9 cellular contexts compared by ENCODE assay signal in the genomic region with DNA sequence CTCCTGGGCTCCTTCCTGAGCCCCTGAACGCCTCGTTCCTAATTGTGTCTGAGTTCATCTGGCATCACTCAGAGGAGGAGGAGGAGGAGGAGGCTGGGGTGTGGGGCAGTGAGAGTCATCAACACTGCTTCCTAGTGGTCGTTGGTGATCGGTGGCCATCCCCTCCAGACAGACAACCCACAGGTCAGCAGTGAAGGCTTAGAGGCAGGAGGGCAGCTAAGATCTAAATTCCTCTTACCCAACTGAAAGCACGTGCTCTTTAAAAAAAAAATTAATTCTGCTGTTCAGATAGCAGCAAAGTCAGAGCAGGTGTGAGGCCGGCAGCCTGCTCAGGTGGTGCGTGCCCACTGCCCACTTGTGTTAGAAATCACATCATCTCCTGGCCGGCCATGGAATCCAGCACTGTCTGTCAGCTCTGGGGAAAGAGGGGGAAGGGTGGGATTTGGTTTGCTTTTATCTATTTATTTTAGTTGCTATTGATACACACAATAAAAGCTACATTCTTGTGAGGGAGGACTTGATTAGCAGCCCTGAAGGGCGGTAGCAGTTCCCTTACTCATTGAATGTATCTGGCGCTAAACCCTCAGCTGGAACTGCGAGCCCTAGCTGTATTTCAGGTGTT. TPM values are rescaled to one million over a fixed set of nuclear protein-coding genes. Genes with fewer than 3 reads are reported as not detected.
DNase-seq lines count a peak whose midpoint lies in the region; ATAC-seq, FAIRE-seq and TF ChIP-seq lines count a peak whose summit lies in the region.
"Had no signal": no experiment of that assay in that cellular context is flagged by ENCODE, and none has a peak within 500 bp of the region (broad histone marks: within the 10 kb centered on the region; RNA-seq: fewer than 3 reads in every experiment).

No MANE protein-coding gene starts in this region.

- H3K36me3 Mint-ChIP-seq in astrocyte (ENCODE audit: low read depth, unreplicated experiment): peaks cover 2% of the 10 kb centered on the region
- peaks cover 5% of the 10 kb centered on the region for H3K36me3 Mint-ChIP-seq in natural killer cell treated with Interleukin-12 subunit alpha and Interleukin-12 subunit beta and Interleukin-15 and Interleukin-18, amount 100 ng/mL, for 72 hours

- peaks cover 13% of the 10 kb centered on the region for H3K4me1 ChIP-seq in astrocyte (ENCODE audit: insufficient read depth, low read length)

- H3K9me3 Mint-ChIP-seq in astrocyte (ENCODE audit: unreplicated experiment): no peaks in the 10 kb centered on the region
- no peaks in the 10 kb centered on the region for H3K9me3 Mint-ChIP-seq in natural killer cell treated with Interleukin-12 subunit alpha and Interleukin-12 subunit beta and Interleukin-15 and Interleukin-18, amount 100 ng/mL, for 72 hours

- H3K27ac ChIP-seq in astrocyte (ENCODE audit: low read depth, low read length): no peak overlapping the region

- DNase-seq in Daoy (ENCODE audit: low read depth) (peak; percentile 28), NCI-H146 treated with DMSO at 0.1 percent for 48 hours (lab: John Stamatoyannopoulos, UW; ENCODE audit: unreplicated experiment) (peak; percentile 28), astrocyte (ENCODE audit: low read depth) (no peak), kidney tubule cell (ENCODE audit: low spot score) (no peak)
- DNase-seq in natural killer cell treated with Interleukin-12 subunit alpha and Interleukin-12 subunit beta and Interleukin-15 and Interleukin-18, amount 100 ng/mL, for 72 hours (ENCODE audit: low spot score): no peak
- DNase-seq in activated CD8-positive, alpha-beta memory T cell treated with anti-CD3 and anti-CD28 coated beads, Interleukin-2, amount 50 U/mL, for 4 hours: no peak
- DNase-seq: heart left ventricle had no signal

- no peaks in the 10 kb centered on the region for H3K9me3 ChIP-seq in astrocyte (ENCODE audit: insufficient read depth, low read depth, low read length)
- H3K9me3 ChIP-seq: heart left ventricle had no signal

- H3K27me3 ChIP-seq in astrocyte (ENCODE audit: insufficient read depth, low read length): no peaks in the 10 kb centered on the region
- H3K27me3 ChIP-seq: heart left ventricle had no signal

- no peak for ATAC-seq in natural killer cell treated with Interleukin-12 subunit alpha and Interleukin-12 subunit beta and Interleukin-15 and Interleukin-18, amount 100 ng/mL, for 72 hours
- ATAC-seq in GM18498 (IDR thresholded peaks at IDR 0.05; ENCODE audit: unreplicated experiment) (no peak), GM18909 (IDR thresholded peaks at IDR 0.05; ENCODE audit: poor library complexity, unreplicated experiment) (no peak)

- no peak for FAIRE-seq in astrocyte (lab: Jason Lieb, UNC)

- peak overlapping the region; percentile 27 for H2AFZ ChIP-seq in astrocyte (ENCODE audit: low read depth, low read length)

- peaks cover 24% of the 10 kb centered on the region for H3K4me1 Mint-ChIP-seq in astrocyte (ENCODE audit: low read depth, unreplicated experiment)
- H3K4me1 Mint-ChIP-seq in natural killer cell treated with Interleukin-12 subunit alpha and Interleukin-12 subunit beta and Interleukin-15 and Interleukin-18, amount 100 ng/mL, for 72 hours (ENCODE audit: low read depth in 2 of 2): peaks cover 21 to 43% of the 10 kb centered on the region in 2 donors

- H3K79me2 ChIP-seq in astrocyte (ENCODE audit: insufficient read depth, low read length): peaks cover 29% of the 10 kb centered on the region

- no peaks in the 10 kb centered on the region for H3K36me3 ChIP-seq in astrocyte (ENCODE audit: insufficient read depth, low read length)
- H3K36me3 ChIP-seq: heart left ventricle had no signal

- H3K27ac Mint-ChIP-seq in astrocyte (ENCODE audit: unreplicated experiment): no peak overlapping the region
- peak overlapping the region; percentile 32 to 96 for H3K27ac Mint-ChIP-seq in natural killer cell treated with Interleukin-12 subunit alpha and Interleukin-12 subunit beta and Interleukin-15 and Interleukin-18, amount 100 ng/mL, for 72 hours

- peak overlapping the region; percentile 28 for H3K4me2 ChIP-seq in astrocyte (ENCODE audit: low read length)

- TF ChIP-seq CTCF in astrocyte (IDR thresholded peaks at IDR 0.05; ENCODE audit: insufficient read depth, low read depth, low read length): no peak

- H3K4me3 Mint-ChIP-seq in astrocyte (ENCODE audit: unreplicated experiment): peak overlapping the region; percentile 69
- peak overlapping the region; percentile 42 for H3K4me3 Mint-ChIP-seq in natural killer cell treated with Interleukin-12 subunit alpha and Interleukin-12 subunit beta and Interleukin-15 and Interleukin-18, amount 100 ng/mL, for 72 hours

- H3K4me3 ChIP-seq in astrocyte (ENCODE audit: insufficient read depth, low read depth, low read length): no peak overlapping the region

- peak overlapping the region; percentile 6 for H3K9ac ChIP-seq in astrocyte (ENCODE audit: low read length)

- H4K20me1 ChIP-seq in astrocyte (ENCODE audit: insufficient read depth, low read length): peaks cover 22% of the 10 kb centered on the region

- no peaks in the 10 kb centered on the region for H3K27me3 Mint-ChIP-seq in astrocyte (ENCODE audit: low read depth, unreplicated experiment)
- no peaks in the 10 kb centered on the region for H3K27me3 Mint-ChIP-seq in natural killer cell treated with Interleukin-12 subunit alpha and Interleukin-12 subunit beta and Interleukin-15 and Interleukin-18, amount 100 ng/mL, for 72 hours

RNA-seq across cellular contexts. Expression of a gene that starts 46.6 kb away (rescaled TPM):
- total RNA-seq in Daoy (2014; rRNA removed; shearing (Covaris generic)): 124 and 138 TPM in 2 replicates
- total RNA-seq in astrocyte: 98.7 and 102 TPM in 2 replicates
- total RNA-seq in natural killer cell treated with Interleukin-12 subunit alpha and Interleukin-12 subunit beta and Interleukin-15 and Interleukin-18, amount 100 ng/mL, for 72 hours: 100 to 1,000 TPM; 149 to 210 TPM

Comparison
In these comparisons a context has a peak if more than half of its experiments do, and no peak if none do; other contexts are left out.
1. DNase-seq: peak in Daoy (single experiment) and NCI-H146 treated with DMSO at 0.1 percent for 48 hours (single experiment); none in astrocyte (single experiment), natural killer cell treated with Interleukin-12 subunit alpha and Interleukin-12 subunit beta and Interleukin-15 and Interleukin-18, amount 100 ng/mL, for 72 hours (single experiment), kidney tubule cell (single experiment) and activated CD8-positive, alpha-beta memory T cell treated with anti-CD3 and anti-CD28 coated beads, Interleukin-2, amount 50 U/mL, for 4 hours (single experiment).